Comparison of ENCODE assay signal across 17 cellular contexts in genomic region chr3:137062250-137062649, GRCh38.
DNase-seq lines count a peak whose midpoint lies in the region; ATAC-seq lines count a peak whose summit lies in the region.
"Had no signal": no experiment of that assay in that cellular context is flagged by ENCODE, and none has a peak within 500 bp of the region (broad histone marks: within the 10 kb centered on the region; RNA-seq: fewer than 3 reads in every experiment).

No MANE protein-coding gene starts in this region.

- H3K9me3 Mint-ChIP-seq in activated CD4-positive, alpha-beta T cell treated with anti-CD3 and anti-CD28 coated beads, Interleukin-2, amount 10 ng/mL, durations not matched to agents 24 days and 14 days = no peaks in the 10 kb centered on the region
- H3K9me3 Mint-ChIP-seq: natural killer cell treated with Interleukin-12 subunit alpha and Interleukin-12 subunit beta and Interleukin-15 and Interleukin-18, amount 100 ng/mL, for 72 hours had no signal

- peaks cover 33% of the 10 kb centered on the region for H3K27me3 Mint-ChIP-seq in T-helper 17 cell
- H3K27me3 Mint-ChIP-seq in activated CD4-positive, alpha-beta T cell treated with anti-CD3 and anti-CD28 coated beads, Interleukin-2, amount 10 ng/mL, durations not matched to agents 24 days and 14 days = peaks cover 2% of the 10 kb centered on the region

- intact Hi-C loops in activated CD4-positive, alpha-beta T cell treated with anti-CD3 and anti-CD28 coated beads, Interleukin-2, amount 10 ng/mL, durations not matched to agents 24 days and 14 days (cut with micrococcal nuclease) = no loop called here

- H3K4me1 Mint-ChIP-seq in T-helper 17 cell = peaks cover 4% of the 10 kb centered on the region
- H3K4me1 Mint-ChIP-seq in activated CD4-positive, alpha-beta T cell treated with anti-CD3 and anti-CD28 coated beads, Interleukin-2, amount 10 ng/mL, durations not matched to agents 24 days and 14 days = peaks cover 2% of the 10 kb centered on the region

- peaks cover 2% of the 10 kb centered on the region for H3K36me3 Mint-ChIP-seq in T-helper 17 cell (ENCODE audit: low read depth)
- no peaks in the 10 kb centered on the region for H3K36me3 Mint-ChIP-seq in activated CD4-positive, alpha-beta T cell treated with anti-CD3 and anti-CD28 coated beads, Interleukin-2, amount 10 ng/mL, durations not matched to agents 24 days and 14 days (ENCODE audit: low read depth)
- H3K36me3 Mint-ChIP-seq: natural killer cell treated with Interleukin-12 subunit alpha and Interleukin-12 subunit beta and Interleukin-15 and Interleukin-18, amount 100 ng/mL, for 72 hours had no signal

- no peak overlapping the region for H3K4me3 Mint-ChIP-seq in T-helper 17 cell
- no peak overlapping the region for H3K4me3 Mint-ChIP-seq in activated CD4-positive, alpha-beta T cell treated with anti-CD3 and anti-CD28 coated beads, Interleukin-2, amount 10 ng/mL, durations not matched to agents 24 days and 14 days
- H3K4me3 Mint-ChIP-seq: natural killer cell treated with Interleukin-12 subunit alpha and Interleukin-12 subunit beta and Interleukin-15 and Interleukin-18, amount 100 ng/mL, for 72 hours had no signal

- no peak for DNase-seq in stimulated activated naive CD4-positive, alpha-beta T cell (lab: John Stamatoyannopoulos, UW)
- DNase-seq in T-helper 17 cell (no peak), SKM-1 (lab: John Stamatoyannopoulos, UW; ENCODE audit: unreplicated experiment) (no peak)
- DNase-seq in activated CD4-positive, alpha-beta T cell treated with anti-CD3 and anti-CD28 coated beads, Interleukin-2, amount 10 ng/mL, durations not matched to agents 24 days and 14 days = no peak
- DNase-seq: activated T-cell treated with anti-CD3 and anti-CD28 coated beads, Interleukin-2, amount 50 U/mL, for 48 hours; DMS153; effector CD4-positive, alpha-beta T cell; left cardiac atrium; NCI-H1417; NCI-H69; SHP77 treated with DMSO at 0.1 percent for 48 hours; tibial artery had no signal

- no peak overlapping the region for H3K27ac Mint-ChIP-seq in T-helper 17 cell
- H3K27ac Mint-ChIP-seq in activated CD4-positive, alpha-beta T cell treated with anti-CD3 and anti-CD28 coated beads, Interleukin-2, amount 10 ng/mL, durations not matched to agents 24 days and 14 days = no peak overlapping the region
- H3K27ac Mint-ChIP-seq: natural killer cell treated with Interleukin-12 subunit alpha and Interleukin-12 subunit beta and Interleukin-15 and Interleukin-18, amount 100 ng/mL, for 72 hours had no signal

- peak; percentile 85 for ATAC-seq in GM18499 (IDR thresholded peaks at IDR 0.05; ENCODE audit: insufficient read depth, unreplicated experiment)
- ATAC-seq in GM19452 (IDR thresholded peaks at IDR 0.05; ENCODE audit: unreplicated experiment) = peak; percentile 81
- peak; percentile 77 for ATAC-seq in HG02763 (IDR thresholded peaks at IDR 0.05; ENCODE audit: unreplicated experiment)
- peak; percentile 78 for ATAC-seq in HG03460 (IDR thresholded peaks at IDR 0.05; ENCODE audit: unreplicated experiment)
- ATAC-seq in T-helper 17 cell = no peak
- ATAC-seq: left cardiac atrium had no signal

- no peaks in the 10 kb centered on the region for H3K9me3 ChIP-seq in T-helper 17 cell (ENCODE audit: control insufficient read depth, low read length, poor library complexity, severe bottlenecking)
